9 cellular contexts compared by ENCODE assay signal in genomic region chrX:110086916-110087484, GRCh38.
DNase-seq lines count a peak whose midpoint lies in the region; ATAC-seq, FAIRE-seq and TF ChIP-seq lines count a peak whose summit lies in the region.
"Had no signal": no experiment of that assay in that cellular context is flagged by ENCODE, and none has a peak within 500 bp of the region (broad histone marks: within the 10 kb centered on the region; RNA-seq: fewer than 3 reads in every experiment).

No MANE protein-coding gene starts in this region.

- FAIRE-seq in GM18507 (lab: Jason Lieb, UNC), result peak; percentile 21

- H3K4me1 ChIP-seq in Loucy (ENCODE audit: insufficient read depth, low read length, poor library complexity, severe bottlenecking), result peaks cover 39% of the 10 kb centered on the region
- H3K4me1 ChIP-seq in BE2C, result no peaks in the 10 kb centered on the region
- H3K4me1 ChIP-seq: prostate gland had no signal

- H3K27me3 ChIP-seq in Loucy (ENCODE audit: insufficient read depth, low read length, poor library complexity, severe bottlenecking) (no peaks in the 10 kb centered on the region), BE2C (no peaks in the 10 kb centered on the region)

- H4K20me1 ChIP-seq in Loucy (ENCODE audit: insufficient read depth, low read length, poor library complexity, severe bottlenecking), result peaks cover 21% of the 10 kb centered on the region

- ATAC-seq in HG03139 (IDR thresholded peaks at IDR 0.05; ENCODE audit: unreplicated experiment), result no peak
- ATAC-seq in left lobe of liver, result no peak

- no peaks in the 10 kb centered on the region; the same call in 1 of the 2 replicates for H3K36me3 ChIP-seq in Loucy (ENCODE audit: insufficient read depth, low read length)
- no peaks in the 10 kb centered on the region for H3K36me3 ChIP-seq in BE2C
- H3K36me3 ChIP-seq: prostate gland had no signal

- H3K79me2 ChIP-seq in Loucy (ENCODE audit: insufficient read depth, low read length), result peaks cover 18% of the 10 kb centered on the region; the same call in 1 of the 2 replicates

- DNase-seq in GM18507 (ENCODE audit: extremely low spot score, insufficient read length, low read depth) (no peak), choroid plexus epithelial cell (ENCODE audit: low read depth) (peak; percentile 93), renal cortical epithelial cell (ENCODE audit: low read depth) (peak; percentile 92), GM10266 (ENCODE audit: extremely low spot score) (no peak), BE2C (no peak), left lobe of liver (ENCODE audit: low spot score) (no peak)

- H3K4me3 ChIP-seq in Loucy (ENCODE audit: low read length, poor library complexity, severe bottlenecking) (no peak overlapping the region), choroid plexus epithelial cell (ENCODE audit: low read depth, low read length) (no peak overlapping the region), BE2C (ENCODE audit: low read depth, low read length) (no peak overlapping the region)
- H3K4me3 ChIP-seq: prostate gland had no signal

- no peak overlapping the region for H3K9ac ChIP-seq in Loucy (ENCODE audit: low read depth, low read length, poor library complexity, severe bottlenecking)

- H3F3A ChIP-seq in Loucy (ENCODE audit: low read depth), result no peaks in the 10 kb centered on the region; the same call in 1 of the 2 replicates

- no peaks in the 10 kb centered on the region for H3K9me3 ChIP-seq in Loucy (ENCODE audit: insufficient read depth, low read depth, low read length)
- H3K9me3 ChIP-seq in BE2C, result no peaks in the 10 kb centered on the region
- H3K9me3 ChIP-seq: prostate gland had no signal

- no peak overlapping the region for H2AFZ ChIP-seq in Loucy (ENCODE audit: low read length)

- TF ChIP-seq CTCF in Loucy (conservative IDR thresholded peaks at IDR 0.05; ENCODE audit: low read length) (no peak), choroid plexus epithelial cell (conservative IDR thresholded peaks at IDR 0.05; ENCODE audit: low read depth, low read length) (no peak), GM10266 (IDR thresholded peaks at IDR 0.05; ENCODE audit: control insufficient read depth, insufficient read depth, low read depth, missing control alignments) (no peak), BE2C (IDR thresholded peaks at IDR 0.05; ENCODE audit: low read depth, low read length) (no peak)

- H3K9me2 ChIP-seq in Loucy (replicated peaks; ENCODE audit: low read depth, low read length), result no peaks in the 10 kb centered on the region

- H3K4me2 ChIP-seq in Loucy (ENCODE audit: low read depth, low read length, poor library complexity, severe bottlenecking), result peak overlapping the region; percentile 48

Comparison
In these comparisons a context has a peak if more than half of its experiments do, and no peak if none do; other contexts are left out.
1. DNase-seq: peak in choroid plexus epithelial cell (single experiment) and renal cortical epithelial cell (single experiment); none in GM18507 (single experiment), GM10266 (single experiment), BE2C (single experiment) and left lobe of liver (single experiment).